ENCODE assay signal across 8 cellular contexts in the genomic region with DNA sequence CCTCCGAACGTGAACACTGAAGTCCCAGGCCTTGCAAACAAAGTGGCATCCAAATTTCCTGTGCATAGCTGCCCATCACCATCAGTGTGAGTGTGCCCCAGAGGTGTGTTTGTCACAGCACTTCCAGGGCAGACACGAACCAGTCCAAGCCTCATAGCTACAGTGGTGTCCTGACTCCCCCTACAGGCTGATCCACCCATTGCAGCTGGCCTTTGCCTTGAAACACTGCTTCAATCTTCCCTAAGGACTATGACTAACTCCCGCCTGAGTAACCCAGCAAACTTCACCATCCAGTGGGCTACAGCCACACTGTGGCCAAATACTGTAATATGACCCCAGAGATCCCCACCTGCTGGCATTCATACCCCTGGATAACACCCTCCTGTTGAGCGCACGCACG. TPM values are rescaled to one million over a fixed set of nuclear protein-coding genes. Genes with fewer than 3 reads are reported as not detected.
A peak's percentile ranks its signal among the peaks of the same experiment; 100 is the strongest.
DNase-seq lines count a peak whose midpoint lies in the region; TF ChIP-seq lines count a peak whose summit lies in the region.

No MANE protein-coding gene starts in this region.

- DNase-seq in CD1c-positive myeloid dendritic cell (ENCODE audit: extremely low spot score), result peak; percentile 17
- peak; percentile 31 for DNase-seq in HK-2 (ENCODE audit: unreplicated experiment)
- DNase-seq in germinal center (ENCODE audit: low spot score), result peak; percentile 53
- peak; percentile 14 for DNase-seq in stimulated activated CD8-positive, alpha-beta memory T cell treated with anti-CD3 and anti-CD28 coated beads, Interleukin-12 subunit alpha, Interleukin-12 subunit beta, amount 100 ng/mL, for 24 hours (ENCODE audit: extremely low read depth)
- no peak for DNase-seq in effector CD4-positive, alpha-beta T cell
- no peak for DNase-seq in cerebellar nuclear complex (lab: John Stamatoyannopoulos, UW)
- DNase-seq in cerebellum (ENCODE audit: low spot score), result no peak

- no peak overlapping the region for H3K4me3 ChIP-seq in WI38 (ENCODE audit: low read depth, low read length)

- TF ChIP-seq CTCF in WI38 (IDR thresholded peaks at IDR 0.05; ENCODE audit: low read depth, low read length), result peak; percentile 70

RNA-seq across cellular contexts. Expression of a gene that starts 3.9 kb away (rescaled TPM):
- 16.2 TPM for total RNA-seq in cerebellum

Comparison
In these comparisons a context has a peak if more than half of its experiments do, and no peak if none do; other contexts are left out.
1. DNase-seq: peak in CD1c-positive myeloid dendritic cell (single experiment), HK-2 (single experiment), germinal center (single experiment) and stimulated activated CD8-positive, alpha-beta memory T cell treated with anti-CD3 and anti-CD28 coated beads, Interleukin-12 subunit alpha, Interleukin-12 subunit beta, amount 100 ng/mL, for 24 hours (single experiment); none in effector CD4-positive, alpha-beta T cell (single experiment), cerebellar nuclear complex (0 of 2) and cerebellum (single experiment).